8 cellular contexts compared by ENCODE assay signal in genomic region chr6:89412071-89413005, GRCh38. TPM values are rescaled to one million over a fixed set of nuclear protein-coding genes. Genes with fewer than 3 reads are reported as not detected.
DNase-seq lines count a peak whose midpoint lies in the region; ATAC-seq and TF ChIP-seq lines count a peak whose summit lies in the region.

Gene RRAGD, minus strand, starts transcription at chr6:89412273. Its CDS starts 280 bp downstream, at chr6:89411993.

- peak within 1 kb of the TSS; percentile 33 for H3K4me3 ChIP-seq in AG09309 (ENCODE audit: control insufficient read depth, low read depth, low read length)
- H3K4me3 ChIP-seq in endocrine pancreas (ENCODE audit: control insufficient read depth, insufficient read depth, low read length), result peak within 1 kb of the TSS; percentile 92
- H3K4me3 ChIP-seq in mononuclear cell (ENCODE audit: low read length), result peak within 1 kb of the TSS; percentile 61

- no peaks in the 10 kb centered on the region for H3K9me3 ChIP-seq in endocrine pancreas (ENCODE audit: control insufficient read depth, low read length)
- no peaks in the 10 kb centered on the region for H3K9me3 ChIP-seq in mononuclear cell (ENCODE audit: low read depth, low read length)

- peak within 1 kb of the TSS; percentile 74 for H3K27ac Mint-ChIP-seq in stimulated activated effector memory CD8-positive, alpha-beta T cell treated with anti-CD3 and anti-CD28 coated beads, Interleukin-12 subunit alpha, Interleukin-12 subunit beta, amount 100 ng/mL, for 72 hours

- H3K9me3 Mint-ChIP-seq in stimulated activated effector memory CD8-positive, alpha-beta T cell treated with anti-CD3 and anti-CD28 coated beads, Interleukin-12 subunit alpha, Interleukin-12 subunit beta, amount 100 ng/mL, for 72 hours, result no peaks in the 10 kb centered on the region

- H3K4me3 Mint-ChIP-seq in stimulated activated effector memory CD8-positive, alpha-beta T cell treated with anti-CD3 and anti-CD28 coated beads, Interleukin-12 subunit alpha, Interleukin-12 subunit beta, amount 100 ng/mL, for 72 hours, result peak within 1 kb of the TSS; percentile 85

- no peaks in the 10 kb centered on the region for H3K36me3 ChIP-seq in endocrine pancreas (ENCODE audit: control insufficient read depth, insufficient read depth, low read length)

- peak within 1 kb of the TSS; percentile 89 for H3K9ac ChIP-seq in endocrine pancreas (ENCODE audit: control insufficient read depth, insufficient read depth, low read length)

- ATAC-seq in GM18873 (IDR thresholded peaks at IDR 0.05; ENCODE audit: low FRiP score, unreplicated experiment) (peak; percentile 70), HG03139 (IDR thresholded peaks at IDR 0.05; ENCODE audit: unreplicated experiment) (peak; percentile 67)
- ATAC-seq in stimulated activated effector memory CD8-positive, alpha-beta T cell treated with anti-CD3 and anti-CD28 coated beads, Interleukin-12 subunit alpha, Interleukin-12 subunit beta, amount 100 ng/mL, for 72 hours, result peak; percentile 87

- H3K4me1 ChIP-seq in endocrine pancreas (ENCODE audit: control insufficient read depth, insufficient read depth, low read length), result peaks cover 7% of the 10 kb centered on the region
- H3K4me1 ChIP-seq in mononuclear cell (ENCODE audit: insufficient read depth, low read length), result peaks cover 34% of the 10 kb centered on the region

- DNase-seq in AG09309 (ENCODE audit: low read depth) (no peak), NCI-H524 (lab: John Stamatoyannopoulos, UW) (peak; percentile 65 to 82)
- peak; percentile 6 to 37 for DNase-seq in activated CD8-positive, alpha-beta memory T cell treated with anti-CD3 and anti-CD28 coated beads for 4 hours (ENCODE audit: low read depth in 2 of 2)
- peak; percentile 25 to 67 for DNase-seq in stimulated activated effector memory CD8-positive, alpha-beta T cell treated with anti-CD3 and anti-CD28 coated beads, Interleukin-12 subunit alpha, Interleukin-12 subunit beta, amount 100 ng/mL, for 72 hours (ENCODE audit: low spot score in 2 of 2)

- H3K36me3 Mint-ChIP-seq in stimulated activated effector memory CD8-positive, alpha-beta T cell treated with anti-CD3 and anti-CD28 coated beads, Interleukin-12 subunit alpha, Interleukin-12 subunit beta, amount 100 ng/mL, for 72 hours, result no peaks in the 10 kb centered on the region

- H3K27me3 ChIP-seq in endocrine pancreas (ENCODE audit: control insufficient read depth, insufficient read depth, low read length) (no peaks in the 10 kb centered on the region), mononuclear cell (ENCODE audit: insufficient read depth, low read length) (peaks cover 9% of the 10 kb centered on the region)

- H3K4me1 Mint-ChIP-seq in stimulated activated effector memory CD8-positive, alpha-beta T cell treated with anti-CD3 and anti-CD28 coated beads, Interleukin-12 subunit alpha, Interleukin-12 subunit beta, amount 100 ng/mL, for 72 hours, result no peaks in the 10 kb centered on the region

- TF ChIP-seq CTCF in AG09309 (IDR thresholded peaks at IDR 0.05; ENCODE audit: control insufficient read depth, insufficient read depth, low read depth, low read length, missing control alignments), result no peak

RNA-seq across cellular contexts. Expression of gene RRAGD, which starts in this region (rescaled TPM):
- 6.8 TPM for total RNA-seq in mononuclear cell

Comparison
In these comparisons a context has a peak if more than half of its experiments do, and no peak if none do; other contexts are left out.
1. H3K4me3 ChIP-seq: peak in every context shown above with its lines; median percentile 92 in endocrine pancreas; 61 in mononuclear cell; 33 in AG09309.